In genomic region chr11:2402890-2403645, GRCh38 we compare ENCODE assay signal across 2 cellular contexts.
TF ChIP-seq lines count a peak whose summit lies in the region.

No MANE protein-coding gene starts in this region.

TF ChIP-seq in WTC11, 78 proteins besides CTCF, POLR2A, EP300 and RAD21:
- no peak for TF ChIP-seq NR3C1 (CRISPR knock-in tag; conservative IDR thresholded peaks at IDR 0.05; ENCODE audit: low read depth)
- TF ChIP-seq SP1 (CRISPR knock-in tag; conservative IDR thresholded peaks at IDR 0.05) = no peak
- TF ChIP-seq FOXJ3 (CRISPR knock-in tag; IDR thresholded peaks at IDR 0.05; ENCODE audit: borderline replicate concordance) = no peak
- no peak for TF ChIP-seq E2F4 (CRISPR knock-in tag; IDR thresholded peaks at IDR 0.05; ENCODE audit: borderline replicate concordance, low read depth)
- no peak for TF ChIP-seq NR2C2 (CRISPR knock-in tag; IDR thresholded peaks at IDR 0.05)
- no peak for TF ChIP-seq PRRX2 (CRISPR knock-in tag; IDR thresholded peaks at IDR 0.05)
- no peak for TF ChIP-seq FOXP4 (CRISPR knock-in tag; IDR thresholded peaks at IDR 0.05)
- no peak for TF ChIP-seq CBFB (CRISPR knock-in tag; IDR thresholded peaks at IDR 0.05; ENCODE audit: low read depth)
- TF ChIP-seq, protein P1, sequence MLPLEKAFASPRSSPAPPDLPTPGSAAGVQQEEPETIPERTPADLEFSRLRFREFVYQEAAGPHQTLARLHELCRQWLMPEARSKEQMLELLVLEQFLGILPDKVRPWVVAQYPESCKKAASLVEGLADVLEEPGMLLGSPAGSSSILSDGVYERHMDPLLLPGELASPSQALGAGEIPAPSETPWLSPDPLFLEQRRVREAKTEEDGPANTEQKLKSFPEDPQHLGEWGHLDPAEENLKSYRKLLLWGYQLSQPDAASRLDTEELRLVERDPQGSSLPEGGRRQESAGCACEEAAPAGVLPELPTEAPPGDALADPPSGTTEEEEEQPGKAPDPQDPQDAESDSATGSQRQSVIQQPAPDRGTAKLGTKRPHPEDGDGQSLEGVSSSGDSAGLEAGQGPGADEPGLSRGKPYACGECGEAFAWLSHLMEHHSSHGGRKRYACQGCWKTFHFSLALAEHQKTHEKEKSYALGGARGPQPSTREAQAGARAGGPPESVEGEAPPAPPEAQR (CRISPR knock-in tag; IDR thresholded peaks at IDR 0.05) = no peak
- no peak for TF ChIP-seq ZNF232 (CRISPR knock-in tag; IDR thresholded peaks at IDR 0.05)
- TF ChIP-seq NFYB (CRISPR knock-in tag; conservative IDR thresholded peaks at IDR 0.05; ENCODE audit: low read depth) = no peak
- TF ChIP-seq ZNF263 (CRISPR knock-in tag; IDR thresholded peaks at IDR 0.05; ENCODE audit: low read depth) = no peak
- no peak for TF ChIP-seq ZNF219 (CRISPR knock-in tag; IDR thresholded peaks at IDR 0.05; ENCODE audit: borderline replicate concordance)
- TF ChIP-seq, protein P2, sequence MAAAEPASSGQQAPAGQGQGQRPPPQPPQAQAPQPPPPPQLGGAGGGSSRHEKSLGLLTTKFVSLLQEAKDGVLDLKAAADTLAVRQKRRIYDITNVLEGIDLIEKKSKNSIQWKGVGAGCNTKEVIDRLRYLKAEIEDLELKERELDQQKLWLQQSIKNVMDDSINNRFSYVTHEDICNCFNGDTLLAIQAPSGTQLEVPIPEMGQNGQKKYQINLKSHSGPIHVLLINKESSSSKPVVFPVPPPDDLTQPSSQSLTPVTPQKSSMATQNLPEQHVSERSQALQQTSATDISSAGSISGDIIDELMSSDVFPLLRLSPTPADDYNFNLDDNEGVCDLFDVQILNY (CRISPR knock-in tag; IDR thresholded peaks at IDR 0.05) = no peak
- no peak for TF ChIP-seq E2F1 (CRISPR knock-in tag; IDR thresholded peaks at IDR 0.05)
- no peak for TF ChIP-seq ZBTB43 (CRISPR knock-in tag; IDR thresholded peaks at IDR 0.05)
- no peak for TF ChIP-seq ZNF512 (CRISPR knock-in tag; IDR thresholded peaks at IDR 0.05; ENCODE audit: borderline replicate concordance)

TF ChIP-seq in H1, 55 proteins besides CTCF, POLR2A, EP300 and RAD21:
- TF ChIP-seq CHD1 (IDR thresholded peaks at IDR 0.05; ENCODE audit: low read depth, low read length) (no peak), BCL11A (IDR thresholded peaks at IDR 0.05; ENCODE audit: low read depth in 2 of 2, low read length in 2 of 2) (no peak), USF2 (IDR thresholded peaks at IDR 0.05; ENCODE audit: low read length) (no peak), HDAC6 (IDR thresholded peaks at IDR 0.05; ENCODE audit: low read depth, low read length) (no peak), ATF2 (IDR thresholded peaks at IDR 0.05; ENCODE audit: low read length) (no peak), SIN3A (conservative IDR thresholded peaks at IDR 0.05 in 1 of 2, IDR thresholded peaks at IDR 0.05 in 1 of 2; ENCODE audit: low read depth in 1 of 2, low read length in 2 of 2) (no peak), SUZ12 (IDR thresholded peaks at IDR 0.05; ENCODE audit: low read length) (no peak), RNF2 (IDR thresholded peaks at IDR 0.05; ENCODE audit: borderline replicate concordance, low read depth, low read length, missing control alignments, poor library complexity, severe bottlenecking) (no peak), CEBPB (IDR thresholded peaks at IDR 0.05; ENCODE audit: low read depth, low read length) (no peak), NANOG (IDR thresholded peaks at IDR 0.05; ENCODE audit: insufficient read depth, low read depth, low read length, poor library complexity, severe bottlenecking) (no peak), CHD7 (IDR thresholded peaks at IDR 0.05; ENCODE audit: insufficient replicate concordance, low read length) (no peak), KDM1A (IDR thresholded peaks at IDR 0.05; ENCODE audit: borderline replicate concordance, low read length) (no peak), ASH2L (IDR thresholded peaks at IDR 0.05; ENCODE audit: low read length) (no peak), SIRT6 (IDR thresholded peaks at IDR 0.05; ENCODE audit: low read length) (no peak), SP1 (IDR thresholded peaks at IDR 0.05; ENCODE audit: low read depth, low read length) (no peak), CHD2 (IDR thresholded peaks at IDR 0.05; ENCODE audit: low read length) (no peak), SP2 (IDR thresholded peaks at IDR 0.05; ENCODE audit: low read length) (no peak), EGR1 (IDR thresholded peaks at IDR 0.05; ENCODE audit: borderline replicate concordance, low read depth, low read length) (no peak), JUN (IDR thresholded peaks at IDR 0.05; ENCODE audit: low read depth, low read length) (no peak), EZH2 (IDR thresholded peaks at IDR 0.05; ENCODE audit: low read depth, low read length, severe bottlenecking) (no peak)
